Comparison of ENCODE assay signal across 14 cellular contexts in genomic region chr10:30488319-30488718, GRCh38. TPM values are rescaled to one million over a fixed set of nuclear protein-coding genes. Genes with fewer than 3 reads are reported as not detected.
DNase-seq lines count a peak whose midpoint lies in the region; ATAC-seq and TF ChIP-seq lines count a peak whose summit lies in the region.
"Had no signal": no experiment of that assay in that cellular context is flagged by ENCODE, and none has a peak within 500 bp of the region (broad histone marks: within the 10 kb centered on the region; RNA-seq: fewer than 3 reads in every experiment).

No MANE protein-coding gene starts in this region.

- H3K9me3 ChIP-seq in lower lobe of right lung = no peaks in the 10 kb centered on the region

- no peak overlapping the region for H3K27ac ChIP-seq in lower lobe of right lung

- peaks cover 42% of the 10 kb centered on the region for H3K4me1 ChIP-seq in lower lobe of right lung

- no peak overlapping the region for H3K4me3 ChIP-seq in lower lobe of right lung

- TF ChIP-seq CTCF in lower lobe of right lung (IDR thresholded peaks at IDR 0.05) = no peak

- intact Hi-C loops in lower lobe of right lung (cut with DNase I) = no loop called here

- no peaks in the 10 kb centered on the region for H3K27me3 ChIP-seq in lower lobe of right lung (ENCODE audit: low read depth)

- H3K36me3 ChIP-seq in lower lobe of right lung = no peaks in the 10 kb centered on the region

- peak; percentile 23 for DNase-seq in Ammon's horn (ENCODE audit: low spot score)
- DNase-seq in RPMI8226 = peak; percentile 81
- no peak for DNase-seq in lower lobe of right lung
- DNase-seq in NCI-H446 treated with DMSO at 0.1 percent for 48 hours (lab: John Stamatoyannopoulos, UW) = no peak
- no peak for DNase-seq in NCI-H1105 (lab: John Stamatoyannopoulos, UW)
- DNase-seq: ACHN; activated CD4-positive, alpha-beta T cell treated with anti-CD3 and anti-CD28 coated beads, Interleukin-2, amount 10 ng/mL, durations not matched to agents 7 days and 5 days; activated effector memory CD4-positive, alpha-beta T cell treated with anti-CD3 and anti-CD28 coated beads, Interleukin-2, amount 50 U/mL, for 16 hours; nephron progenitor cell; stimulated activated CD4-positive, alpha-beta T cell treated with anti-CD3 and anti-CD28 coated beads, Interleukin-12 subunit alpha, Interleukin-12 subunit beta, amount 100 ng/mL, for 4 hours had no signal

- ATAC-seq in GM21786 (IDR thresholded peaks at IDR 0.05; ENCODE audit: unreplicated experiment) = peak; percentile 45
- ATAC-seq in lower lobe of right lung = peak; percentile 29 to 36
- no peak for ATAC-seq in HG03280 (IDR thresholded peaks at IDR 0.05; ENCODE audit: unreplicated experiment)
- no peak for ATAC-seq in SK-N-SH treated with all-trans-retinoic acid at 6 μM for 48 hours
- ATAC-seq: esophagus mucosa had no signal

TF ChIP-seq in SK-N-SH treated with all-trans-retinoic acid at 6 μM for 48 hours, 23 proteins besides CTCF, POLR2A, EP300 and RAD21:
- TF ChIP-seq TOX (CRISPR knock-in tag; IDR thresholded peaks at IDR 0.05; ENCODE audit: borderline replicate concordance) = no peak
- no peak for TF ChIP-seq SNAI2 (CRISPR knock-in tag; IDR thresholded peaks at IDR 0.05)
- no peak for TF ChIP-seq ZFP3 (CRISPR knock-in tag; IDR thresholded peaks at IDR 0.05)
- TF ChIP-seq RARB (CRISPR knock-in tag; IDR thresholded peaks at IDR 0.05) = no peak
- TF ChIP-seq OSR1 (CRISPR knock-in tag; IDR thresholded peaks at IDR 0.05) = no peak
- no peak for TF ChIP-seq CSDC2 (CRISPR knock-in tag; IDR thresholded peaks at IDR 0.05)
- no peak for TF ChIP-seq ARNTL (CRISPR knock-in tag; IDR thresholded peaks at IDR 0.05; ENCODE audit: borderline replicate concordance, low read depth)
- no peak for TF ChIP-seq ZFP30 (CRISPR knock-in tag; IDR thresholded peaks at IDR 0.05)
- TF ChIP-seq ZNF565 (CRISPR knock-in tag; conservative IDR thresholded peaks at IDR 0.05; ENCODE audit: low read depth) = no peak
- no peak for TF ChIP-seq ZNF8 (CRISPR knock-in tag; IDR thresholded peaks at IDR 0.05)
- no peak for TF ChIP-seq ISL1 (CRISPR knock-in tag; IDR thresholded peaks at IDR 0.05)
- TF ChIP-seq GLIS3 (CRISPR knock-in tag; IDR thresholded peaks at IDR 0.05) = no peak
- TF ChIP-seq CREB5 (CRISPR knock-in tag; IDR thresholded peaks at IDR 0.05; ENCODE audit: low read depth) = no peak
- no peak for TF ChIP-seq TCF4 (CRISPR knock-in tag; IDR thresholded peaks at IDR 0.05; ENCODE audit: borderline replicate concordance)
- TF ChIP-seq ESRRG (CRISPR knock-in tag; IDR thresholded peaks at IDR 0.05) = no peak
- TF ChIP-seq ZNF70 (CRISPR knock-in tag; IDR thresholded peaks at IDR 0.05) = no peak
- no peak for TF ChIP-seq PPARA (CRISPR knock-in tag; IDR thresholded peaks at IDR 0.05; ENCODE audit: borderline replicate concordance)
- TF ChIP-seq, protein P1, sequence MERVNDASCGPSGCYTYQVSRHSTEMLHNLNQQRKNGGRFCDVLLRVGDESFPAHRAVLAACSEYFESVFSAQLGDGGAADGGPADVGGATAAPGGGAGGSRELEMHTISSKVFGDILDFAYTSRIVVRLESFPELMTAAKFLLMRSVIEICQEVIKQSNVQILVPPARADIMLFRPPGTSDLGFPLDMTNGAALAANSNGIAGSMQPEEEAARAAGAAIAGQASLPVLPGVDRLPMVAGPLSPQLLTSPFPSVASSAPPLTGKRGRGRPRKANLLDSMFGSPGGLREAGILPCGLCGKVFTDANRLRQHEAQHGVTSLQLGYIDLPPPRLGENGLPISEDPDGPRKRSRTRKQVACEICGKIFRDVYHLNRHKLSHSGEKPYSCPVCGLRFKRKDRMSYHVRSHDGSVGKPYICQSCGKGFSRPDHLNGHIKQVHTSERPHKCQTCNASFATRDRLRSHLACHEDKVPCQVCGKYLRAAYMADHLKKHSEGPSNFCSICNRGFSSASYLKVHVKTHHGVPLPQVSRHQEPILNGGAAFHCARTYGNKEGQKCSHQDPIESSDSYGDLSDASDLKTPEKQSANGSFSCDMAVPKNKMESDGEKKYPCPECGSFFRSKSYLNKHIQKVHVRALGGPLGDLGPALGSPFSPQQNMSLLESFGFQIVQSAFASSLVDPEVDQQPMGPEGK (CRISPR knock-in tag; IDR thresholded peaks at IDR 0.05; ENCODE audit: borderline replicate concordance) = no peak
- TF ChIP-seq POU6F1 (CRISPR knock-in tag; IDR thresholded peaks at IDR 0.05; ENCODE audit: borderline replicate concordance, low read depth) = no peak
- no peak for TF ChIP-seq ZC3H10 (CRISPR knock-in tag; IDR thresholded peaks at IDR 0.05)

RNA-seq across cellular contexts. Expression of gene MAP3K8, which starts 54.3 kb away (rescaled TPM):
- total RNA-seq in lower lobe of right lung = 34.0 TPM

Comparison
In these comparisons a context has a peak if more than half of its experiments do, and no peak if none do; other contexts are left out.
1. DNase-seq: peak in Ammon's horn (single experiment) and RPMI8226 (single experiment); none in lower lobe of right lung (single experiment), NCI-H446 treated with DMSO at 0.1 percent for 48 hours (single experiment) and NCI-H1105 (single experiment).
2. ATAC-seq: peak in GM21786 (single experiment) and lower lobe of right lung (2 of 2); none in HG03280 (single experiment) and SK-N-SH treated with all-trans-retinoic acid at 6 μM for 48 hours (single experiment).